In the genomic region with DNA sequence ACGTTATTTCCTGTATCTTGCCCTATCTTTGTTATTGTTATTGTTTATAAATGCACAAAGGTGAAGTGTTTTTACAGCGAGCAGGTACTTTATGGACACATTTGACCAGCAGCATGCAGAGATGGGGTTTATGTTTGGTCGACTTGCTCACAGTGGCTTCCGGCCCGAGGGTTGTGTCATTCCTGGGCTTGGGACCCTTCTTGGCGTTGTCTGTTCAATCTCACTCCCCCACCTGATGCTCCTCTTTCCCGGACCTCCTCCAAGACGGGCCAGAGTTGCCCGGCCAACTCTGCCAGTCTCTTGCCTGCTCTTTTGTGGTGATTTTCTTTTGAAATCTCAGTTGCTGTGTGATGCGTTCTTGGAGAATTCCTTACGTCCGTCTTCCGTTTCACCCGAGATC, we compare ENCODE assay signal across 20 cellular contexts.
DNase-seq lines count a peak whose midpoint lies in the region; ATAC-seq and TF ChIP-seq lines count a peak whose summit lies in the region.
"Had no signal": no experiment of that assay in that cellular context is flagged by ENCODE, and none has a peak within 500 bp of the region (broad histone marks: within the 10 kb centered on the region; RNA-seq: fewer than 3 reads in every experiment).

No MANE protein-coding gene starts in this region.

- no peaks in the 10 kb centered on the region for H3K79me2 ChIP-seq in hepatocyte

- WGBS in hepatocyte (ENCODE audit: low lambda C conversion rate, missing lambda C conversion rate): 92% methylated on average over 14 of the region's 14 CpGs
- WGBS in spleen, 5 donors: 80 to 89% (median 83%) methylated on average over 14 of the region's 14 CpGs

- no peaks in the 10 kb centered on the region for H3K9me2 ChIP-seq in hepatocyte (replicated peaks; ENCODE audit: insufficient read depth)

- H3K27ac ChIP-seq in hepatocyte (peak overlapping the region; percentile 84), spleen (no peak overlapping the region)
- H3K27ac ChIP-seq: A549; BLaER1 treated with 17β-estradiol and CSF1 and Interleukin-3, amounts not matched to agents 10 nM and 100 nM had no signal

- H3K27me3 ChIP-seq in hepatocyte (no peaks in the 10 kb centered on the region), spleen (replicated peaks in 1 of 7) (peaks cover 0 to 51% (median 0%) of the 10 kb centered on the region in 7 donors)
- H3K27me3 ChIP-seq: BLaER1 treated with 17β-estradiol and CSF1 and Interleukin-3, amounts not matched to agents 10 nM and 100 nM had no signal

- peaks cover 10% of the 10 kb centered on the region for H3K4me1 ChIP-seq in hepatocyte (ENCODE audit: insufficient read depth)
- no peaks in the 10 kb centered on the region for H3K4me1 ChIP-seq in spleen
- H3K4me1 ChIP-seq: BE2C had no signal

- no peak overlapping the region for H3K4me2 ChIP-seq in hepatocyte
- H3K4me2 ChIP-seq: A549; BLaER1 treated with 17β-estradiol and CSF1 and Interleukin-3, amounts not matched to agents 10 nM and 100 nM had no signal

- TF ChIP-seq CTCF in hepatocyte (IDR thresholded peaks at IDR 0.05; ENCODE audit: poor library complexity) (no peak), spleen (IDR thresholded peaks at IDR 0.05 in 8 of 11, conservative IDR thresholded peaks at IDR 0.05 in 3 of 11) (no peak)

- H3K4me3 ChIP-seq in hepatocyte: no peak overlapping the region
- H3K4me3 ChIP-seq in spleen: no peak overlapping the region
- H3K4me3 ChIP-seq: A549; BLaER1 treated with 17β-estradiol and CSF1 and Interleukin-3, amounts not matched to agents 10 nM and 100 nM had no signal

- peak; percentile 37 for DNase-seq in Right ventricle myocardium inferior (ENCODE audit: missing footprints)
- DNase-seq in Right ventricle myocardium superior: no peak
- no peak for DNase-seq in hepatocyte (ENCODE audit: low spot score)
- DNase-seq in left lobe of liver (ENCODE audit: low spot score): peak; percentile 29
- DNase-seq in spleen: peak; percentile 44
- no peak for DNase-seq in NK-92 treated with Interleukin-12 subunit alpha and Interleukin-12 subunit beta, amount 100 ng/mL, for 24 hours (lab: John Stamatoyannopoulos, UW)
- no peak for DNase-seq in T1000 (lab: John Stamatoyannopoulos, UW)
- DNase-seq: 8988T; ACHN; AML-193; BE2C; CD8-positive, alpha-beta memory T cell; DMS 273 treated with DMSO at 0.1 percent for 48 hours; DMS79; EL; GDM1; GOT3; HCEC 1CT had no signal

- H3K36me3 ChIP-seq in hepatocyte (replicated peaks; ENCODE audit: insufficient read depth, low read depth) (no peaks in the 10 kb centered on the region), spleen (no peaks in the 10 kb centered on the region)
- H3K36me3 ChIP-seq: BE2C; BLaER1 treated with 17β-estradiol and CSF1 and Interleukin-3, amounts not matched to agents 10 nM and 100 nM had no signal

- no peaks in the 10 kb centered on the region for H4K20me1 ChIP-seq in hepatocyte (ENCODE audit: insufficient read depth, poor library complexity, severe bottlenecking)
- H4K20me1 ChIP-seq: BLaER1 treated with 17β-estradiol and CSF1 and Interleukin-3, amounts not matched to agents 10 nM and 100 nM had no signal

- no peak for TF ChIP-seq POLR2A in spleen (IDR thresholded peaks at IDR 0.05)

- ATAC-seq in Right ventricle myocardium inferior: no peak
- no peak for ATAC-seq in Right ventricle myocardium superior (ENCODE audit: poor library complexity)
- ATAC-seq in left lobe of liver: no peak
- ATAC-seq: A549 had no signal

- H3K9me3 ChIP-seq in hepatocyte (ENCODE audit: low read depth): no peaks in the 10 kb centered on the region
- H3K9me3 ChIP-seq in spleen: peaks cover 0 to 16% (median 5%) of the 10 kb centered on the region in 8 donors
- H3K9me3 ChIP-seq: BE2C had no signal

- no peak overlapping the region for H2AFZ ChIP-seq in hepatocyte

- intact Hi-C loops in Right ventricle myocardium inferior (cut with DNase I): no loop called here
- intact Hi-C loops in Right ventricle myocardium superior (cut with DNase I): no loop called here
- intact Hi-C loops in spleen (cut with DNase I; ENCODE audit: low total_unique reads): no loop called here

Comparison
In these comparisons a context has a peak if more than half of its experiments do, and no peak if none do; other contexts are left out.
1. DNase-seq: peak in Right ventricle myocardium inferior (single experiment), left lobe of liver (single experiment) and spleen (single experiment); none in Right ventricle myocardium superior (single experiment), hepatocyte (single experiment), NK-92 treated with Interleukin-12 subunit alpha and Interleukin-12 subunit beta, amount 100 ng/mL, for 24 hours (single experiment) and T1000 (single experiment).